ENCODE assay signal across 9 cellular contexts in genomic region chr9:122117250-122117649, GRCh38. TPM values are rescaled to one million over a fixed set of nuclear protein-coding genes. Genes with fewer than 3 reads are reported as not detected.
"Had no signal": no experiment of that assay in that cellular context is flagged by ENCODE, and none has a peak within 500 bp of the region (broad histone marks: within the 10 kb centered on the region; RNA-seq: fewer than 3 reads in every experiment).

No MANE protein-coding gene starts in this region.

RNA-seq across cellular contexts. Expression of gene MORN5, which starts 42.5 kb away (rescaled TPM):
- total RNA-seq: natural killer cell, omental fat pad, osteocyte, pulmonary artery endothelial cell, right atrium auricular region, sciatic nerve, smooth muscle cell, suprapubic skin, upper lobe of right lung had no signal
